ENCODE assay signal across 8 cellular contexts in the genomic region with DNA sequence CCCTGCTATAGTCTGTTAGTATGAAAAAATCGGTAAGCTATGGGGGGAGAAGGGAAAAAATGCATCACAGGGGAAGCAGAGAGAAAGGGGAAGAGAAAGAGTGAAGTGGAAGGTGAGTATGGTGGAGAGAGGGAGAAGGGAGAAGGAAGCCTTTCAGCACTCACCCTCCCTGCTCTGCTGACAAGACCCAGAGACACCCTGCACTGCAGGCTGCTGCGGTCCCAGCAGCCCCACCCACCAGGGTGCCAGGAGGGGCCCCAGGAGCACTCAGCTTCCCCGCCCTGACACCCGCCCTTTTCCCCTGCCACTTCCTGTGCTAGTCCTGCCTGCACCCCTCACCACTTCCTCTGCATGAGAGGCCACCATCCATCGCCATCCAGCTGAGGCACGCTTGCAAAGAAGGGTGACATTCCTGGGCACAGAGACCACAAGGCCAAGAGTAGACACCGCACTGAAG. TPM values are rescaled to one million over a fixed set of nuclear protein-coding genes. Genes with fewer than 3 reads are reported as not detected.
DNase-seq lines count a peak whose midpoint lies in the region; ATAC-seq lines count a peak whose summit lies in the region.

No MANE protein-coding gene starts in this region.

- peak; percentile 40 for ATAC-seq in GM18519 (IDR thresholded peaks at IDR 0.05; ENCODE audit: low FRiP score, unreplicated experiment)
- ATAC-seq in HG02884 (IDR thresholded peaks at IDR 0.05; ENCODE audit: unreplicated experiment): peak; percentile 53

- DNase-seq in RPMI8226 (peak; percentile 88), mucosa of gallbladder (ENCODE audit: low spot score) (peak; percentile 59), substantia nigra (lab: John Stamatoyannopoulos, UW) (peak in 19 of 49 donors; percentile 4 to 53 (median 29)), NCI-H1417 (lab: John Stamatoyannopoulos, UW) (no peak), NCI-H510A (lab: John Stamatoyannopoulos, UW) (no peak)
- peak; percentile 95 for DNase-seq in activated effector memory CD4-positive, alpha-beta T cell treated with anti-CD3 and anti-CD28 coated beads, Interleukin-2, amount 50 U/mL, for 16 hours

- peak overlapping the region; percentile 42 for H3K27ac ChIP-seq in substantia nigra (ENCODE audit: low read depth, low read length, poor library complexity, severe bottlenecking)

RNA-seq across cellular contexts. Expression of a gene that starts 12.7 kb away (rescaled TPM):
- 45.1 TPM for total RNA-seq in mucosa of gallbladder

RNA-seq across cellular contexts. Expression of a gene that starts 18.7 kb away (rescaled TPM):
- total RNA-seq in mucosa of gallbladder: not detected

Comparison
In these comparisons a context has a peak if more than half of its experiments do, and no peak if none do; other contexts are left out.
1. DNase-seq: peak in RPMI8226 (single experiment), activated effector memory CD4-positive, alpha-beta T cell treated with anti-CD3 and anti-CD28 coated beads, Interleukin-2, amount 50 U/mL, for 16 hours (single experiment) and mucosa of gallbladder (single experiment); none in NCI-H1417 (0 of 3) and NCI-H510A (single experiment).